In genomic region chr1:100265931-100266830, GRCh38 we compare ENCODE assay signal across 8 cellular contexts. TPM values are rescaled to one million over a fixed set of nuclear protein-coding genes. Genes with fewer than 3 reads are reported as not detected.
DNase-seq lines count a peak whose midpoint lies in the region; ATAC-seq, FAIRE-seq and TF ChIP-seq lines count a peak whose summit lies in the region.

RTCA (plus strand) TSS chr1:100266216; CDS start chr1:100266376, 160 bp downstream.

- H2BK20ac ChIP-seq in H1 (ENCODE audit: low read length), result no peak within 1 kb of the TSS

- H3K18ac ChIP-seq in H1 (ENCODE audit: extremely low read depth, low read length) (peak within 1 kb of the TSS; percentile 68), mesenchymal stem cell (ENCODE audit: low read depth in 1 of 2, low read length in 2 of 2) (peak within 1 kb of the TSS; percentile 41 to 93)

- peak within 1 kb of the TSS; percentile 58 for H4K91ac ChIP-seq in H1 (replicated peaks; ENCODE audit: insufficient read length, low read length)
- peak within 1 kb of the TSS; percentile 85 for H4K91ac ChIP-seq in mesenchymal stem cell (ENCODE audit: low read length)

- no peak within 1 kb of the TSS for H2AK5ac ChIP-seq in H1 (ENCODE audit: low read depth, low read length)
- H2AK5ac ChIP-seq in mesenchymal stem cell (ENCODE audit: low read length, severe bottlenecking), result no peak within 1 kb of the TSS

- peak within 1 kb of the TSS; percentile 41 for H4K5ac ChIP-seq in H1 (ENCODE audit: insufficient read length, low read depth, low read length)

- H3K27me3 ChIP-seq in H1 (replicated peaks in 1 of 4; ENCODE audit: control insufficient read depth in 3 of 4, extremely low read depth in 1 of 4, insufficient read depth in 3 of 4, low read length in 3 of 4) (no peaks in the 10 kb centered on the region), mesenchymal stem cell (ENCODE audit: control insufficient read depth in 1 of 2, insufficient read depth in 1 of 2, low read length in 2 of 2) (no peaks in the 10 kb centered on the region)

- no peak for TF ChIP-seq EP300 in H1 (IDR thresholded peaks at IDR 0.05; ENCODE audit: borderline replicate concordance in 1 of 2, low read depth in 2 of 2, low read length in 2 of 2)

- H3K4me3 ChIP-seq in H1 (ENCODE audit: extremely low read depth in 1 of 4, insufficient read depth in 2 of 4, low read depth in 3 of 4, low read length in 4 of 4) (peak within 1 kb of the TSS; percentile 83 to 93 (median 90)), mesenchymal stem cell (ENCODE audit: insufficient read depth in 1 of 2, low read depth in 1 of 2, low read length in 2 of 2) (peak within 1 kb of the TSS; percentile 92 to 98)

- H3K9ac ChIP-seq in H1 (replicated peaks in 1 of 4; ENCODE audit: extremely low read depth in 1 of 4, low read depth in 3 of 4, low read length in 3 of 4) (peak within 1 kb of the TSS; percentile 84 to 90 (median 87)), mesenchymal stem cell (ENCODE audit: low read length) (peak within 1 kb of the TSS; percentile 96)

- peak; percentile 51 to 90 for TF ChIP-seq POLR2A in H1 (IDR thresholded peaks at IDR 0.05; ENCODE audit: control extremely low read depth in 1 of 2, low read depth in 2 of 2, low read length in 2 of 2)

- CTCF ChIA-PET in H1 (lab: Charles Lee; ENCODE audit: partially characterized antibody), result interaction anchor here (0.6 to 2.3 kb wide), 17 partner anchors 10 to 197 kb away, joined by 3 to 17 read pairs (median 3); no protein-coding TSS in a partner anchor

- H3K4me2 ChIP-seq in H1 (ENCODE audit: insufficient read depth in 1 of 2, low read depth in 2 of 2, low read length in 2 of 2) (peak within 1 kb of the TSS; percentile 85 to 93), mesenchymal stem cell (ENCODE audit: low read length, poor library complexity, severe bottlenecking) (peak within 1 kb of the TSS; percentile 70)

- H3K79me2 ChIP-seq in H1 (ENCODE audit: control insufficient read depth in 1 of 2, insufficient read depth in 2 of 2, low read length in 2 of 2), result peaks cover 0 to 19% of the 10 kb centered on the region in 2 experiments; a peak in 2 of 4 replicates

- peak; percentile 96 for ATAC-seq in GM21360 (IDR thresholded peaks at IDR 0.05; ENCODE audit: unreplicated experiment)

- H3K14ac ChIP-seq in H1 (ENCODE audit: insufficient read length) (peak within 1 kb of the TSS; percentile 74), mesenchymal stem cell (ENCODE audit: low read length in 2 of 2) (peak within 1 kb of the TSS in 1 of 2 experiments; percentile 46)

- DNase-seq in CMK (ENCODE audit: low read depth), result peak; percentile 96
- DNase-seq in HT1080 (ENCODE audit: low read depth), result peak; percentile 91
- DNase-seq in NOMO-1 treated with DMSO at 0.1 percent for 48 hours (lab: John Stamatoyannopoulos, UW; ENCODE audit: unreplicated experiment), result peak; percentile 97
- peak; percentile 87 to 92 (median 88) for DNase-seq in activated CD8-positive, alpha-beta memory T cell treated with anti-CD3 and anti-CD28 coated beads for 48 hours (ENCODE audit: low read depth in 2 of 3, low spot score in 2 of 3)
- peak; percentile 87 to 95 for DNase-seq in H1 (ENCODE audit: low read depth in 1 of 2, low spot score in 2 of 2)
- peak; percentile 94 for DNase-seq in mesenchymal stem cell
- peak; percentile 92 for DNase-seq in stimulated activated CD8-positive, alpha-beta memory T cell treated with anti-CD3 and anti-CD28 coated beads, Interleukin-12 subunit alpha, Interleukin-12 subunit beta, amount 100 ng/mL, for 4 hours (ENCODE audit: low read depth)

- H2BK120ac ChIP-seq in H1 (replicated peaks; ENCODE audit: low read depth, low read length) (no peak within 1 kb of the TSS), mesenchymal stem cell (ENCODE audit: low read depth, low read length) (no peak within 1 kb of the TSS)

- no peak within 1 kb of the TSS for H3K56ac ChIP-seq in H1 (replicated peaks; ENCODE audit: insufficient read length, low read depth, low read length)

- H3K9me3 ChIP-seq in H1 (ENCODE audit: insufficient read depth in 2 of 2, low read depth in 1 of 2, low read length in 1 of 2) (no peaks in the 10 kb centered on the region), mesenchymal stem cell (ENCODE audit: control insufficient read depth, low read length) (no peaks in the 10 kb centered on the region)

- H3K4ac ChIP-seq in H1 (replicated peaks; ENCODE audit: insufficient read length, low read depth, low read length) (peak within 1 kb of the TSS; percentile 79), mesenchymal stem cell (ENCODE audit: low read depth in 1 of 2, low read length in 2 of 2) (peak within 1 kb of the TSS; percentile 66 to 75)

- POLR2A ChIA-PET in H1 (lab: Charles Lee; ENCODE audit: partially characterized antibody), result interaction anchor here (0.7 to 3.4 kb wide), 17 partner anchors 8 to 194 kb away, joined by 3 to 30 read pairs (median 4); partner anchors contain the start of genes CDC14A, DBT, SASS6 and TRMT13

- H3K79me1 ChIP-seq in H1 (ENCODE audit: low read depth, low read length), result no peaks in the 10 kb centered on the region
- H3K79me1 ChIP-seq in mesenchymal stem cell (replicated peaks; ENCODE audit: low read length, poor library complexity, severe bottlenecking), result peaks cover 16% of the 10 kb centered on the region

- H2AFZ ChIP-seq in H1 (ENCODE audit: low read length) (peak within 1 kb of the TSS; percentile 97), mesenchymal stem cell (ENCODE audit: low read depth, low read length) (peak within 1 kb of the TSS; percentile 72)

- H3K4me1 ChIP-seq in H1 (replicated peaks in 1 of 4; ENCODE audit: control insufficient read depth in 3 of 4, insufficient read depth in 4 of 4, low read length in 3 of 4) (peaks cover 0 to 3% (median under 1%) of the 10 kb centered on the region in 4 experiments; a peak in 3 of 7 replicates), mesenchymal stem cell (ENCODE audit: control insufficient read depth, insufficient read depth, low read depth, low read length) (peaks cover 2% of the 10 kb centered on the region)

- H2BK15ac ChIP-seq in H1 (ENCODE audit: low read length), result 0 out of 2 replicates have a peak within 1 kb of the TSS, but pooled peaks have one; percentile 46
- no peak within 1 kb of the TSS for H2BK15ac ChIP-seq in mesenchymal stem cell (ENCODE audit: low read depth, poor library complexity, severe bottlenecking)

- H2BK12ac ChIP-seq in H1 (ENCODE audit: low read depth, low read length), result no peak within 1 kb of the TSS
- H2BK12ac ChIP-seq in mesenchymal stem cell (ENCODE audit: low read length in 2 of 2), result peak within 1 kb of the TSS in 1 of 2 experiments; percentile 69

- no peak for TF ChIP-seq CTCF in H1 (IDR thresholded peaks at IDR 0.05; ENCODE audit: control extremely low read depth in 1 of 3, insufficient read depth in 1 of 3, low read depth in 1 of 3, low read length in 3 of 3)

- H4K20me1 ChIP-seq in H1 (replicated peaks in 1 of 2; ENCODE audit: control insufficient read depth in 1 of 2, insufficient read depth in 2 of 2, low read length in 2 of 2), result no peaks in the 10 kb centered on the region

- H3K36me3 ChIP-seq in H1 (ENCODE audit: control insufficient read depth in 2 of 4, insufficient read depth in 4 of 4, low read length in 3 of 4), result peaks cover 4 to 33% (median 20%) of the 10 kb centered on the region in 4 experiments; a peak in 5 of 8 replicates
- peaks cover 18 to 35% of the 10 kb centered on the region in 2 experiments for H3K36me3 ChIP-seq in mesenchymal stem cell (ENCODE audit: control insufficient read depth in 1 of 2, insufficient read depth in 2 of 2, low read depth in 1 of 2, low read length in 2 of 2)

- H3K23ac ChIP-seq in H1 (ENCODE audit: insufficient read length), result no peak within 1 kb of the TSS
- peak within 1 kb of the TSS in 1 of 2 experiments; percentile 10 for H3K23ac ChIP-seq in mesenchymal stem cell (ENCODE audit: low read length in 2 of 2)

- WGBS in H1 (ENCODE audit: extremely low coverage in 1 of 2, insufficient coverage in 1 of 2, insufficient read length in 1 of 2, insufficient replicate concordance in 2 of 2, low coverage in 1 of 2, low lambda C conversion rate in 2 of 2, missing lambda C conversion rate in 1 of 2), 2 experiments, result 2% methylated on average over 54 of the region's 56 CpGs; no CpG with 5 or more reads in 1 of the 2 experiments
- WGBS in mesenchymal stem cell, result under 1% methylated on average over 47 of the region's 56 CpGs

- TF ChIP-seq RAD21 in H1 (IDR thresholded peaks at IDR 0.05 in 1 of 2, conservative IDR thresholded peaks at IDR 0.05 in 1 of 2; ENCODE audit: low read depth in 2 of 2, low read length in 2 of 2), result peak in 1 of 2 experiments; percentile 21; a peak in 2 of 4 replicates

- H2BK5ac ChIP-seq in H1 (ENCODE audit: low read depth, low read length) (peak within 1 kb of the TSS; percentile 89; the same call in 1 of the 2 replicates), mesenchymal stem cell (ENCODE audit: low read depth, low read length, poor library complexity, severe bottlenecking) (peak within 1 kb of the TSS; percentile 59)

- H4K8ac ChIP-seq in H1 (ENCODE audit: extremely low read depth, insufficient read depth, low read length) (peak within 1 kb of the TSS; percentile 96), mesenchymal stem cell (ENCODE audit: low read length) (peak within 1 kb of the TSS; percentile 83)

- H3K23me2 ChIP-seq in H1 (ENCODE audit: low read depth, low read length), result no peaks in the 10 kb centered on the region

- H3K27ac ChIP-seq in H1 (ENCODE audit: low read depth, low read length), result peak within 1 kb of the TSS; percentile 87
- peak within 1 kb of the TSS; percentile 81 for H3K27ac ChIP-seq in mesenchymal stem cell (ENCODE audit: low read length, poor library complexity, severe bottlenecking)

- FAIRE-seq in H1 (lab: Jason Lieb, UNC), result no peak

TF ChIP-seq in H1, 55 proteins besides CTCF, POLR2A, EP300 and RAD21 (continues in another document):
- TF ChIP-seq MAFK (IDR thresholded peaks at IDR 0.05; ENCODE audit: low read depth, low read length) (peak; percentile 73; the same call in 1 of the 2 replicates), RBBP5 (IDR thresholded peaks at IDR 0.05; ENCODE audit: borderline replicate concordance, low read depth, low read length) (peak; percentile 90)

RNA-seq across cellular contexts. Expression of gene RTCA, which starts in this region (rescaled TPM):
- 31.1 and 37.9 TPM in 2 replicates for total RNA-seq in HT1080 (2014; rRNA removed; shearing (Covaris generic))
- 38.6 and 40.6 TPM in 2 replicates for polyA plus RNA-seq in HT1080 (2015; cell fraction: cytosol; rRNA removed)
- 23.9 and 26.2 TPM in 2 replicates for polyA plus RNA-seq in HT1080 (2015; cell fraction: nucleus; rRNA removed)
- total RNA-seq in H1 (2021; fragmentation: NEBNext Ultra II Directional; extraction: Animal tissue kit (Norgen Biotek cat#: 25700)), result 31.6 and 31.8 TPM in 2 replicates
- 10.7 and 13.8 TPM in 2 replicates for polyA plus RNA-seq in H1 (2011; rRNA removed)
- 18.4 TPM for polyA plus RNA-seq in H1 (2011; cell fraction: cytosol; rRNA removed)
- 18.5 TPM for polyA plus RNA-seq in H1 (2011; cell fraction: nucleus; rRNA removed)
- polyA plus RNA-seq in H1 (2012, experiment 1 of 2), result 19.4 to 28.4 TPM (median 23.4 TPM) in 4 replicates
- 3.7 TPM for polyA plus RNA-seq in H1 (2012, experiment 2 of 2)
- polyA plus RNA-seq in H1 (2013, experiment 1 of 2), result 21.3 TPM
- 20.9 TPM for polyA plus RNA-seq in H1 (2013, experiment 2 of 2)
- polyA minus RNA-seq in H1 (2011; rRNA and poly(A)+ RNA removed), result 11.0 and 14.6 TPM in 2 replicates
- 7.4 TPM for polyA minus RNA-seq in H1 (2011; cell fraction: cytosol; rRNA and poly(A)+ RNA removed)
- polyA minus RNA-seq in H1 (2011; cell fraction: nucleus; rRNA and poly(A)+ RNA removed), result 30.4 TPM
- 50.0 TPM for polyA plus RNA-seq in mesenchymal stem cell (2013, experiment 1 of 2)
- 49.3 TPM for polyA plus RNA-seq in mesenchymal stem cell (2013, experiment 2 of 2)

Comparison
In these comparisons a context has a peak if more than half of its experiments do, and no peak if none do; other contexts are left out.
1. Peak in every context shown above with its lines: DNase-seq, ATAC-seq, H3K4me3 ChIP-seq and H3K27ac ChIP-seq.